Comparison of ENCODE assay signal across 10 cellular contexts in genomic region chr11:35247428-35247827, GRCh38.
A peak's percentile ranks its signal among the peaks of the same experiment; 100 is the strongest.
DNase-seq lines count a peak whose midpoint lies in the region; ATAC-seq and TF ChIP-seq lines count a peak whose summit lies in the region.
"Had no signal": no experiment of that assay in that cellular context is flagged by ENCODE, and none has a peak within 500 bp of the region (broad histone marks: within the 10 kb centered on the region; RNA-seq: fewer than 3 reads in every experiment).

No MANE protein-coding gene starts in this region.

- ATAC-seq in GM21526 (IDR thresholded peaks at IDR 0.05; ENCODE audit: low FRiP score, unreplicated experiment), result no peak
- ATAC-seq: K562 had no signal

- H3K27ac ChIP-seq in ascending aorta, result peak overlapping the region; percentile 91 to 94
- H3K27ac ChIP-seq in sigmoid colon, result peak overlapping the region; percentile 59 to 87 (median 76)
- peak overlapping the region; percentile 69 for H3K27ac ChIP-seq in vagina

- TF ChIP-seq POLR2A in sigmoid colon (IDR thresholded peaks at IDR 0.05), result no peak
- no peak for TF ChIP-seq POLR2A in vagina (IDR thresholded peaks at IDR 0.05)

- WGBS in sigmoid colon, 2 donors, result 80 to 90% methylated on average over 3 of the region's 3 CpGs

- H3K4me1 ChIP-seq in ascending aorta (peaks cover 9 to 22% of the 10 kb centered on the region in 2 donors), sigmoid colon (peaks cover 0 to 43% (median 27%) of the 10 kb centered on the region in 4 donors), vagina (no peaks in the 10 kb centered on the region)

- no peaks in the 10 kb centered on the region for H3K27me3 ChIP-seq in ascending aorta
- no peaks in the 10 kb centered on the region for H3K27me3 ChIP-seq in sigmoid colon
- no peaks in the 10 kb centered on the region for H3K27me3 ChIP-seq in vagina

- H3K9me3 ChIP-seq in ascending aorta, result no peaks in the 10 kb centered on the region
- no peaks in the 10 kb centered on the region for H3K9me3 ChIP-seq in sigmoid colon
- no peaks in the 10 kb centered on the region for H3K9me3 ChIP-seq in vagina

- H3K36me3 ChIP-seq in ascending aorta (no peaks in the 10 kb centered on the region), sigmoid colon (no peaks in the 10 kb centered on the region), vagina (no peaks in the 10 kb centered on the region)

- peak; percentile 24 for DNase-seq in stimulated activated CD4-positive, alpha-beta T cell treated with anti-CD3 and anti-CD28 coated beads, Interleukin-15, amount 100 ng/mL, for 24 hours
- no peak for DNase-seq in stimulated activated CD4-positive, alpha-beta T cell treated with anti-CD3 and anti-CD28 coated beads, Interleukin-4, amount 100 ng/mL, for 1 hour
- DNase-seq in ascending aorta (ENCODE audit: low spot score in 2 of 2), result peak in 1 of 2 donors; percentile 73
- no peak for DNase-seq in sigmoid colon
- no peak for DNase-seq in vagina (ENCODE audit: extremely low spot score in 2 of 2)
- no peak for DNase-seq in NCI-H187 (lab: John Stamatoyannopoulos, UW)
- no peak for DNase-seq in COR-L47 (lab: John Stamatoyannopoulos, UW)
- DNase-seq: NCI-H446 treated with DMSO at 0.1 percent for 48 hours had no signal

- TF ChIP-seq EP300 in sigmoid colon (IDR thresholded peaks at IDR 0.05), result no peak

- TF ChIP-seq CTCF in ascending aorta (IDR thresholded peaks at IDR 0.05) (no peak), sigmoid colon (IDR thresholded peaks at IDR 0.05) (no peak), vagina (IDR thresholded peaks at IDR 0.05) (no peak)

- intact Hi-C loops in ascending aorta (cut with DNase I), result loop anchor here (2.0 to 5.0 kb wide), 4 partner anchors 40 to 147 kb away; no protein-coding TSS in a partner anchor
- intact Hi-C loops in sigmoid colon (cut with DNase I), result no loop called here
- intact Hi-C loops in vagina (cut with DNase I), result no loop called here

- no peak overlapping the region for H3K4me3 ChIP-seq in ascending aorta
- H3K4me3 ChIP-seq in sigmoid colon, result no peak overlapping the region
- no peak overlapping the region for H3K4me3 ChIP-seq in vagina
- H3K4me3 ChIP-seq: K562 had no signal
